Comparison of ENCODE assay signal across 8 cellular contexts in the genomic region with DNA sequence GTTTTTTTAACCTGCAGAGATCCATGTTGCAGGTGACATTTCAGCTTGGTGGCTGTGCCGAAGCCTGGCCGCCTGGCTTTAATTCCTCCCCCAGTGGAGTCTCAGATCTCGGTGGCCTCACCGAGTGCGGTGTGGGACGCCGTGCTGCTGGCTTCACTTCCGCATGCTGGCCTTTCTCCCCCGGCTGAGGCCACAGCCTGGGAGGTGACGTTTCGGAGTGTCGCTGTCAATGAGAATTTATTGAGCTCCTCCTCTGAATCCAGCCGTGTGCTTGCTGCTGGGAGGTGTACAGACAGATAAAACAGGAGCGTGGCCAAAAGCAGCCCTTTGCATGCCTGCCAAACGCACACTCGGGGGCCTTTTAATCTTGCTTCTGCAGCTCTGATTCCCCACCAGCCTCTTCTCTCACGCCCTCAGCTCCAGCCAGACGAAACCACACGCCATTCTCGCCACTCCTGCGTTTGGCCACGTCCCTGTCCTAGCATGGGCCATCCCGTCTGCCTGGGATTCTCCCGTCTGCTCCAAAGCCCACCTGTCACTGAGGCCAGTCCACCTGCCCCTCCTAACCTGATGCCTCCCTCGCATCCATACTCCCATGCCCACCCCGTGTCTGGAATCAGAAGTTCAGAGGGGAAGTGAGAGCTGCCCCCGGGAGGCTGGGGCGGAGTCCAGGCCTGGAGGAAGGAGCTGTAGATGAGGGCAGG. TPM values are rescaled to one million over a fixed set of nuclear protein-coding genes. Genes with fewer than 3 reads are reported as not detected.
DNase-seq lines count a peak whose midpoint lies in the region; ATAC-seq, FAIRE-seq and TF ChIP-seq lines count a peak whose summit lies in the region.

No MANE protein-coding gene starts in this region.

- peak; percentile 92 for FAIRE-seq in GM19239 (lab: Jason Lieb, UNC)

- peak overlapping the region; percentile 99 for H3K27ac ChIP-seq in psoas muscle
- H3K27ac ChIP-seq in effector memory CD4-positive, alpha-beta T cell (ENCODE audit: insufficient read depth, low read length, poor library complexity, severe bottlenecking): no peak overlapping the region

- H3K4me1 ChIP-seq in NT2/D1 (ENCODE audit: insufficient read depth, insufficient read length): peaks cover 36% of the 10 kb centered on the region
- H3K4me1 ChIP-seq in endocrine pancreas (ENCODE audit: control insufficient read depth, insufficient read depth, low read length): peaks cover 8% of the 10 kb centered on the region
- H3K4me1 ChIP-seq in psoas muscle: peaks cover 51% of the 10 kb centered on the region
- peaks cover 40% of the 10 kb centered on the region for H3K4me1 ChIP-seq in effector memory CD4-positive, alpha-beta T cell (ENCODE audit: control insufficient read depth, insufficient read depth, low read length, poor library complexity, severe bottlenecking)

- peak in 3 of 4 donors; percentile 9 to 25 (median 18) for ATAC-seq in psoas muscle

- TF ChIP-seq CTCF in psoas muscle (IDR thresholded peaks at IDR 0.05): no peak

- intact Hi-C loops in psoas muscle (cut with DNase I): loop anchor here in 1 of 2 donors (10.0 kb wide), 1 partner anchor 342 kb away; no protein-coding TSS in a partner anchor

- DNase-seq in AML-193 (lab: John Stamatoyannopoulos, UW) (peak; percentile 37 to 49), GM19239 (ENCODE audit: insufficient read length, low spot score) (peak; percentile 86), NT2/D1 (ENCODE audit: low read depth, low spot score) (no peak), psoas muscle (peak in 1 of 2 donors; percentile 80)
- DNase-seq in effector memory CD4-positive, alpha-beta T cell: no peak
- DNase-seq in stimulated activated CD4-positive, alpha-beta T cell treated with anti-CD3 and anti-CD28 coated beads, Interleukin-4, amount 100 ng/mL, for 4 hours: no peak
- DNase-seq in stimulated activated naive CD4-positive, alpha-beta T cell treated with Interleukin-2 at 50 U/mL for 16 hours (lab: John Stamatoyannopoulos, UW): no peak

- H3K36me3 ChIP-seq in NT2/D1 (ENCODE audit: insufficient read depth, insufficient read length, low read length) (peaks cover 27% of the 10 kb centered on the region), endocrine pancreas (ENCODE audit: control insufficient read depth, insufficient read depth, low read length) (peaks cover 3% of the 10 kb centered on the region), psoas muscle (ENCODE audit: insufficient read depth in 1 of 2, low read depth in 1 of 2) (peaks cover 0 to 2% of the 10 kb centered on the region in 2 donors)
- H3K36me3 ChIP-seq in effector memory CD4-positive, alpha-beta T cell (ENCODE audit: control insufficient read depth, insufficient read depth, low read length): no peaks in the 10 kb centered on the region

- H3K4me3 ChIP-seq in NT2/D1 (ENCODE audit: insufficient read length, low read depth): no peak overlapping the region
- no peak overlapping the region for H3K4me3 ChIP-seq in endocrine pancreas (ENCODE audit: control insufficient read depth, insufficient read depth, low read length)
- peak overlapping the region; percentile 79 for H3K4me3 ChIP-seq in psoas muscle
- no peak overlapping the region for H3K4me3 ChIP-seq in effector memory CD4-positive, alpha-beta T cell (ENCODE audit: insufficient read depth, low read depth, low read length, poor library complexity, severe bottlenecking)

- H3K27me3 ChIP-seq in NT2/D1 (ENCODE audit: insufficient read depth, insufficient read length): no peaks in the 10 kb centered on the region
- H3K27me3 ChIP-seq in endocrine pancreas (ENCODE audit: control insufficient read depth, insufficient read depth, low read length): no peaks in the 10 kb centered on the region
- no peaks in the 10 kb centered on the region for H3K27me3 ChIP-seq in psoas muscle (ENCODE audit: insufficient read depth in 3 of 3, low read length in 2 of 3)
- H3K27me3 ChIP-seq in effector memory CD4-positive, alpha-beta T cell (replicated peaks; ENCODE audit: control insufficient read depth, insufficient read depth, low read length, poor library complexity, severe bottlenecking): no peaks in the 10 kb centered on the region

- H3K9me3 ChIP-seq in NT2/D1 (ENCODE audit: insufficient read depth, low read length) (no peaks in the 10 kb centered on the region), endocrine pancreas (ENCODE audit: control insufficient read depth, low read length) (no peaks in the 10 kb centered on the region), psoas muscle (no peaks in the 10 kb centered on the region)
- H3K9me3 ChIP-seq in effector memory CD4-positive, alpha-beta T cell (ENCODE audit: control insufficient read depth, low read length): no peaks in the 10 kb centered on the region

- H3K9ac ChIP-seq in NT2/D1 (ENCODE audit: insufficient read length, low read depth) (peak overlapping the region; percentile 65), endocrine pancreas (ENCODE audit: control insufficient read depth, insufficient read depth, low read length) (peak overlapping the region; percentile 63)

- 34 to 54% (median 35%) methylated on average over 28 of the region's 28 CpGs for WGBS in psoas muscle, 3 donors

RNA-seq across cellular contexts. Expression of gene GSE1, which starts 3.6 kb away (rescaled TPM):
- 10 to 100 TPM; 47.0 to 90.5 (median 64.6) TPM for total RNA-seq in psoas muscle
- polyA plus RNA-seq in psoas muscle: 10 to 100 TPM; 10.8 to 34.7 (median 22.0) TPM

Comparison
In these comparisons a context has a peak if more than half of its experiments do, and no peak if none do; other contexts are left out.
1. DNase-seq: peak in AML-193 (2 of 2) and GM19239 (single experiment); none in NT2/D1 (single experiment), effector memory CD4-positive, alpha-beta T cell (0 of 3), stimulated activated CD4-positive, alpha-beta T cell treated with anti-CD3 and anti-CD28 coated beads, Interleukin-4, amount 100 ng/mL, for 4 hours (0 of 2) and stimulated activated naive CD4-positive, alpha-beta T cell treated with Interleukin-2 at 50 U/mL for 16 hours (single experiment).